2 cellular contexts compared by ENCODE assay signal in the genomic region with DNA sequence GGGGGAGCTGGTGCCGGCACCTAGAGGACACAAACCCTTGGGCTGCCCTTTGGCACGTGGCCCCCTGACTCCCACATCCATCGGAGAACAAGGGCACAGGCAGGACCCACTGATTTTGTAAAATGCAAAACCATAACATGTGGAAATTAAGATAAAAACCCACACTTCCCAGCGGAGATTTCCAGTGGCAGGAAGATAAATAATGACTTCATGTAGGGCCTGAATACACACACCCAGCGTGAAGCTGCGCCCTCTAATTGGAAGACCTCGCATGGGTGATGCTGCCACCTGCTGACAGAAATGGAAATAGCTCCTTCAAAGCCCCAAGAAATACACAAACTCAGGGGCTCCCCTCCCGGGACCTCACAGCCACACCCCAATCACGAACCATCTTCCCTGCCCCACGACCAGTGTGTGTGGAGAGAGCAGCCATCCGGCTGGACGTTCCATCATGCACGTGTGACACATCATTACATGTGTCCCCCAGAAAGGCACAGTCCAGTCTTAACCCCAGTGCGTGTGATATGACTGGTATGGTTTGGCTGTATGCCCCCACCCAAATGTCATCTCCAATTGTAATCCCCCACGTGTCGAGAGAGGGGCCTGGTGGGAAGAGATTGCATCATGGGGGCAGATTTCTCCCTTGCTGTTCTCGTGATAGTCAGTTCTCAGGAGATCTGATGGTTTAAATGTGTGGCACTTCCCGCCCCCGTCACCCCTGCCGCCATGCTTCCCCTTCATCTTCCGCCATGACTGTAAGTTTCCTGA.
A peak's percentile ranks its signal among the peaks of the same experiment; 100 is the strongest.
TF ChIP-seq lines count a peak whose summit lies in the region.

No MANE protein-coding gene starts in this region.

TF ChIP-seq in A549, 52 proteins besides CTCF, POLR2A, EP300 and RAD21:
- TF ChIP-seq SMC3 (IDR thresholded peaks at IDR 0.05) (peak; percentile 59; the same call in 2 of the 3 replicates), JUNB (IDR thresholded peaks at IDR 0.05) (no peak)
- TF ChIP-seq, protein P1, sequence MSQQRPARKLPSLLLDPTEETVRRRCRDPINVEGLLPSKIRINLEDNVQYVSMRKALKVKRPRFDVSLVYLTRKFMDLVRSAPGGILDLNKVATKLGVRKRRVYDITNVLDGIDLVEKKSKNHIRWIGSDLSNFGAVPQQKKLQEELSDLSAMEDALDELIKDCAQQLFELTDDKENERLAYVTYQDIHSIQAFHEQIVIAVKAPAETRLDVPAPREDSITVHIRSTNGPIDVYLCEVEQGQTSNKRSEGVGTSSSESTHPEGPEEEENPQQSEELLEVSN (IDR thresholded peaks at IDR 0.05; ENCODE audit: borderline replicate concordance, low read depth), result peak; percentile 29; the same call in 1 of the 2 replicates
- TF ChIP-seq, protein P2, sequence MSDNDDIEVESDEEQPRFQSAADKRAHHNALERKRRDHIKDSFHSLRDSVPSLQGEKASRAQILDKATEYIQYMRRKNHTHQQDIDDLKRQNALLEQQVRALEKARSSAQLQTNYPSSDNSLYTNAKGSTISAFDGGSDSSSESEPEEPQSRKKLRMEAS (IDR thresholded peaks at IDR 0.05), result peak; percentile 51

TF ChIP-seq in K562, 482 proteins besides CTCF, POLR2A, EP300 and RAD21 (continues in another document):
- TF ChIP-seq HDAC2 (IDR thresholded peaks at IDR 0.05), result peak; percentile 67; the same call in 1 of the 2 replicates
- TF ChIP-seq, protein P3, sequence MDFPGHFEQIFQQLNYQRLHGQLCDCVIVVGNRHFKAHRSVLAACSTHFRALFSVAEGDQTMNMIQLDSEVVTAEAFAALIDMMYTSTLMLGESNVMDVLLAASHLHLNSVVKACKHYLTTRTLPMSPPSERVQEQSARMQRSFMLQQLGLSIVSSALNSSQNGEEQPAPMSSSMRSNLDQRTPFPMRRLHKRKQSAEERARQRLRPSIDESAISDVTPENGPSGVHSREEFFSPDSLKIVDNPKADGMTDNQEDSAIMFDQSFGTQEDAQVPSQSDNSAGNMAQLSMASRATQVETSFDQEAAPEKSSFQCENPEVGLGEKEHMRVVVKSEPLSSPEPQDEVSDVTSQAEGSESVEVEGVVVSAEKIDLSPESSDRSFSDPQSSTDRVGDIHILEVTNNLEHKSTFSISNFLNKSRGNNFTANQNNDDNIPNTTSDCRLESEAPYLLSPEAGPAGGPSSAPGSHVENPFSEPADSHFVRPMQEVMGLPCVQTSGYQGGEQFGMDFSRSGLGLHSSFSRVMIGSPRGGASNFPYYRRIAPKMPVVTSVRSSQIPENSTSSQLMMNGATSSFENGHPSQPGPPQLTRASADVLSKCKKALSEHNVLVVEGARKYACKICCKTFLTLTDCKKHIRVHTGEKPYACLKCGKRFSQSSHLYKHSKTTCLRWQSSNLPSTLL (IDR thresholded peaks at IDR 0.05), result no peak
- TF ChIP-seq, protein P4, sequence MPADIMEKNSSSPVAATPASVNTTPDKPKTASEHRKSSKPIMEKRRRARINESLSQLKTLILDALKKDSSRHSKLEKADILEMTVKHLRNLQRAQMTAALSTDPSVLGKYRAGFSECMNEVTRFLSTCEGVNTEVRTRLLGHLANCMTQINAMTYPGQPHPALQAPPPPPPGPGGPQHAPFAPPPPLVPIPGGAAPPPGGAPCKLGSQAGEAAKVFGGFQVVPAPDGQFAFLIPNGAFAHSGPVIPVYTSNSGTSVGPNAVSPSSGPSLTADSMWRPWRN (IDR thresholded peaks at IDR 0.05; ENCODE audit: low read depth), result peak; percentile 65; the same call in 1 of the 2 replicates
- TF ChIP-seq, protein P5, sequence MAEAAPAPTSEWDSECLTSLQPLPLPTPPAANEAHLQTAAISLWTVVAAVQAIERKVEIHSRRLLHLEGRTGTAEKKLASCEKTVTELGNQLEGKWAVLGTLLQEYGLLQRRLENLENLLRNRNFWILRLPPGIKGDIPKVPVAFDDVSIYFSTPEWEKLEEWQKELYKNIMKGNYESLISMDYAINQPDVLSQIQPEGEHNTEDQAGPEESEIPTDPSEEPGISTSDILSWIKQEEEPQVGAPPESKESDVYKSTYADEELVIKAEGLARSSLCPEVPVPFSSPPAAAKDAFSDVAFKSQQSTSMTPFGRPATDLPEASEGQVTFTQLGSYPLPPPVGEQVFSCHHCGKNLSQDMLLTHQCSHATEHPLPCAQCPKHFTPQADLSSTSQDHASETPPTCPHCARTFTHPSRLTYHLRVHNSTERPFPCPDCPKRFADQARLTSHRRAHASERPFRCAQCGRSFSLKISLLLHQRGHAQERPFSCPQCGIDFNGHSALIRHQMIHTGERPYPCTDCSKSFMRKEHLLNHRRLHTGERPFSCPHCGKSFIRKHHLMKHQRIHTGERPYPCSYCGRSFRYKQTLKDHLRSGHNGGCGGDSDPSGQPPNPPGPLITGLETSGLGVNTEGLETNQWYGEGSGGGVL (CRISPR knock-in tag; IDR thresholded peaks at IDR 0.05), result no peak
- TF ChIP-seq, protein P6, sequence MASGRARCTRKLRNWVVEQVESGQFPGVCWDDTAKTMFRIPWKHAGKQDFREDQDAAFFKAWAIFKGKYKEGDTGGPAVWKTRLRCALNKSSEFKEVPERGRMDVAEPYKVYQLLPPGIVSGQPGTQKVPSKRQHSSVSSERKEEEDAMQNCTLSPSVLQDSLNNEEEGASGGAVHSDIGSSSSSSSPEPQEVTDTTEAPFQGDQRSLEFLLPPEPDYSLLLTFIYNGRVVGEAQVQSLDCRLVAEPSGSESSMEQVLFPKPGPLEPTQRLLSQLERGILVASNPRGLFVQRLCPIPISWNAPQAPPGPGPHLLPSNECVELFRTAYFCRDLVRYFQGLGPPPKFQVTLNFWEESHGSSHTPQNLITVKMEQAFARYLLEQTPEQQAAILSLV (tag; IDR thresholded peaks at IDR 0.05), result no peak
- TF ChIP-seq, protein P7, sequence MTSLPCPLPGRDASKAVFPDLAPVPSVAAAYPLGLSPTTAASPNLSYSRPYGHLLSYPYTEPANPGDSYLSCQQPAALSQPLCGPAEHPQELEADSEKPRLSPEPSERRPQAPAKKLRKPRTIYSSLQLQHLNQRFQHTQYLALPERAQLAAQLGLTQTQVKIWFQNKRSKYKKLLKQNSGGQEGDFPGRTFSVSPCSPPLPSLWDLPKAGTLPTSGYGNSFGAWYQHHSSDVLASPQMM (CRISPR knock-in tag; IDR thresholded peaks at IDR 0.05), result no peak
- no peak for TF ChIP-seq KDM5B (IDR thresholded peaks at IDR 0.05; ENCODE audit: insufficient replicate concordance, low read depth, low read length)
- TF ChIP-seq MAZ (CRISPR knock-in tag; conservative IDR thresholded peaks at IDR 0.05 in 1 of 2, IDR thresholded peaks at IDR 0.05 in 1 of 2), result 0 out of 4 replicates have a peak, but pooled peaks of 1 of the 2 experiments have one; percentile 13
- no peak for TF ChIP-seq SMAD4 (CRISPR knock-in tag; conservative IDR thresholded peaks at IDR 0.05)
- peak; percentile 2; the same call in 1 of the 2 replicates for TF ChIP-seq MAFK (IDR thresholded peaks at IDR 0.05; ENCODE audit: low read length)
- TF ChIP-seq, protein P8, sequence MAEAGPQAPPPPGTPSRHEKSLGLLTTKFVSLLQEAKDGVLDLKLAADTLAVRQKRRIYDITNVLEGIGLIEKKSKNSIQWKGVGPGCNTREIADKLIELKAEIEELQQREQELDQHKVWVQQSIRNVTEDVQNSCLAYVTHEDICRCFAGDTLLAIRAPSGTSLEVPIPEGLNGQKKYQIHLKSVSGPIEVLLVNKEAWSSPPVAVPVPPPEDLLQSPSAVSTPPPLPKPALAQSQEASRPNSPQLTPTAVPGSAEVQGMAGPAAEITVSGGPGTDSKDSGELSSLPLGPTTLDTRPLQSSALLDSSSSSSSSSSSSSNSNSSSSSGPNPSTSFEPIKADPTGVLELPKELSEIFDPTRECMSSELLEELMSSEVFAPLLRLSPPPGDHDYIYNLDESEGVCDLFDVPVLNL (CRISPR knock-in tag; IDR thresholded peaks at IDR 0.05; ENCODE audit: low read depth), result no peak
- TF ChIP-seq HEY1 (CRISPR knock-in tag; IDR thresholded peaks at IDR 0.05; ENCODE audit: borderline replicate concordance), result no peak
- TF ChIP-seq YY1 (IDR thresholded peaks at IDR 0.05; ENCODE audit: borderline replicate concordance in 1 of 3, control insufficient read depth in 1 of 3, extremely low read depth in 1 of 3, insufficient read depth in 3 of 3, insufficient read length in 1 of 3, insufficient replicate concordance in 2 of 3, low read depth in 1 of 3, low read length in 2 of 3), result no peak
- no peak for TF ChIP-seq ZNF324 (CRISPR knock-in tag; IDR thresholded peaks at IDR 0.05)
- no peak for TF ChIP-seq TCFL5 (CRISPR knock-in tag; conservative IDR thresholded peaks at IDR 0.05)
- no peak for TF ChIP-seq BRD4 (IDR thresholded peaks at IDR 0.05)
- TF ChIP-seq PCBP2 (IDR thresholded peaks at IDR 0.05; ENCODE audit: low read depth, low read length, poor library complexity, severe bottlenecking), result no peak
- TF ChIP-seq RFX5 (IDR thresholded peaks at IDR 0.05; ENCODE audit: low read depth, low read length), result no peak
- TF ChIP-seq ZC3H11A (IDR thresholded peaks at IDR 0.05; ENCODE audit: low read depth, low read length), result no peak
- TF ChIP-seq ESRRB (CRISPR knock-in tag; IDR thresholded peaks at IDR 0.05; ENCODE audit: borderline replicate concordance), result no peak
- TF ChIP-seq, protein P9, sequence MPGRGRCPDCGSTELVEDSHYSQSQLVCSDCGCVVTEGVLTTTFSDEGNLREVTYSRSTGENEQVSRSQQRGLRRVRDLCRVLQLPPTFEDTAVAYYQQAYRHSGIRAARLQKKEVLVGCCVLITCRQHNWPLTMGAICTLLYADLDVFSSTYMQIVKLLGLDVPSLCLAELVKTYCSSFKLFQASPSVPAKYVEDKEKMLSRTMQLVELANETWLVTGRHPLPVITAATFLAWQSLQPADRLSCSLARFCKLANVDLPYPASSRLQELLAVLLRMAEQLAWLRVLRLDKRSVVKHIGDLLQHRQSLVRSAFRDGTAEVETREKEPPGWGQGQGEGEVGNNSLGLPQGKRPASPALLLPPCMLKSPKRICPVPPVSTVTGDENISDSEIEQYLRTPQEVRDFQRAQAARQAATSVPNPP (IDR thresholded peaks at IDR 0.05; ENCODE audit: borderline replicate concordance, insufficient read depth, insufficient read length), result no peak
- no peak for TF ChIP-seq JUNB (CRISPR knock-in tag; conservative IDR thresholded peaks at IDR 0.05)
- peak; percentile 50; the same call in 1 of the 2 replicates for TF ChIP-seq ZNF143 (CRISPR knock-in tag; IDR thresholded peaks at IDR 0.05)
- no peak for TF ChIP-seq CREB1 (IDR thresholded peaks at IDR 0.05)
- TF ChIP-seq CREB1 (CRISPR knock-in tag; IDR thresholded peaks at IDR 0.05), result no peak
- no peak for TF ChIP-seq ZNF785 (CRISPR knock-in tag; IDR thresholded peaks at IDR 0.05)
- TF ChIP-seq ZNF780A (CRISPR knock-in tag; IDR thresholded peaks at IDR 0.05), result no peak
- TF ChIP-seq ATF7 (IDR thresholded peaks at IDR 0.05), result peak; percentile 51; the same call in 1 of the 2 replicates
- TF ChIP-seq CREM (IDR thresholded peaks at IDR 0.05; ENCODE audit: low read depth), result peak; percentile 44; the same call in 1 of the 2 replicates
- no peak for TF ChIP-seq RBFOX2 (IDR thresholded peaks at IDR 0.05; ENCODE audit: low read depth, low read length)
- TF ChIP-seq SETDB1 (IDR thresholded peaks at IDR 0.05; ENCODE audit: low read length), result no peak
- TF ChIP-seq, protein P10, sequence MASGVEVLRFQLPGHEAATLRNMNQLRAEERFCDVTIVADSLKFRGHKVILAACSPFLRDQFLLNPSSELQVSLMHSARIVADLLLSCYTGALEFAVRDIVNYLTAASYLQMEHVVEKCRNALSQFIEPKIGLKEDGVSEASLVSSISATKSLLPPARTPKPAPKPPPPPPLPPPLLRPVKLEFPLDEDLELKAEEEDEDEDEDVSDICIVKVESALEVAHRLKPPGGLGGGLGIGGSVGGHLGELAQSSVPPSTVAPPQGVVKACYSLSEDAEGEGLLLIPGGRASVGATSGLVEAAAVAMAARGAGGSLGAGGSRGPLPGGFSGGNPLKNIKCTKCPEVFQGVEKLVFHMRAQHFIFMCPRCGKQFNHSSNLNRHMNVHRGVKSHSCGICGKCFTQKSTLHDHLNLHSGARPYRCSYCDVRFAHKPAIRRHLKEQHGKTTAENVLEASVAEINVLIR (CRISPR knock-in tag; IDR thresholded peaks at IDR 0.05), result no peak
- TF ChIP-seq ZSCAN32 (CRISPR knock-in tag; IDR thresholded peaks at IDR 0.05), result no peak
- no peak for TF ChIP-seq GTF2E2 (tag; IDR thresholded peaks at IDR 0.05)
- no peak for TF ChIP-seq ELF2 (CRISPR knock-in tag; IDR thresholded peaks at IDR 0.05)
- TF ChIP-seq, protein P11, sequence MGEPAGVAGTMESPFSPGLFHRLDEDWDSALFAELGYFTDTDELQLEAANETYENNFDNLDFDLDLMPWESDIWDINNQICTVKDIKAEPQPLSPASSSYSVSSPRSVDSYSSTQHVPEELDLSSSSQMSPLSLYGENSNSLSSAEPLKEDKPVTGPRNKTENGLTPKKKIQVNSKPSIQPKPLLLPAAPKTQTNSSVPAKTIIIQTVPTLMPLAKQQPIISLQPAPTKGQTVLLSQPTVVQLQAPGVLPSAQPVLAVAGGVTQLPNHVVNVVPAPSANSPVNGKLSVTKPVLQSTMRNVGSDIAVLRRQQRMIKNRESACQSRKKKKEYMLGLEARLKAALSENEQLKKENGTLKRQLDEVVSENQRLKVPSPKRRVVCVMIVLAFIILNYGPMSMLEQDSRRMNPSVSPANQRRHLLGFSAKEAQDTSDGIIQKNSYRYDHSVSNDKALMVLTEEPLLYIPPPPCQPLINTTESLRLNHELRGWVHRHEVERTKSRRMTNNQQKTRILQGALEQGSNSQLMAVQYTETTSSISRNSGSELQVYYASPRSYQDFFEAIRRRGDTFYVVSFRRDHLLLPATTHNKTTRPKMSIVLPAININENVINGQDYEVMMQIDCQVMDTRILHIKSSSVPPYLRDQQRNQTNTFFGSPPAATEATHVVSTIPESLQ (CRISPR knock-in tag; IDR thresholded peaks at IDR 0.05), result no peak
- no peak for TF ChIP-seq SMARCA4 (IDR thresholded peaks at IDR 0.05)
- TF ChIP-seq CBX2 (IDR thresholded peaks at IDR 0.05; ENCODE audit: insufficient read depth, low read length, poor library complexity, severe bottlenecking), result no peak
- TF ChIP-seq FOSL1 (tag; conservative IDR thresholded peaks at IDR 0.05), result no peak
- no peak for TF ChIP-seq ZNF263 (CRISPR knock-in tag; IDR thresholded peaks at IDR 0.05; ENCODE audit: borderline replicate concordance)
- no peak for TF ChIP-seq ZFPM2 (CRISPR knock-in tag; IDR thresholded peaks at IDR 0.05)
- no peak for TF ChIP-seq ZNF699 (CRISPR knock-in tag; IDR thresholded peaks at IDR 0.05; ENCODE audit: insufficient replicate concordance)
- TF ChIP-seq, protein P2 (CRISPR knock-in tag; IDR thresholded peaks at IDR 0.05), result peak; percentile 66
- no peak for TF ChIP-seq GTF2A2 (tag; IDR thresholded peaks at IDR 0.05)
- no peak for TF ChIP-seq KLF6 (CRISPR knock-in tag; IDR thresholded peaks at IDR 0.05; ENCODE audit: borderline replicate concordance)
- no peak for TF ChIP-seq NCOA2 (IDR thresholded peaks at IDR 0.05; ENCODE audit: partially characterized antibody in 2 of 2)
- no peak for TF ChIP-seq ZNF584 (CRISPR knock-in tag; IDR thresholded peaks at IDR 0.05; ENCODE audit: low read depth)
- TF ChIP-seq SREBF2 (CRISPR knock-in tag; IDR thresholded peaks at IDR 0.05), result no peak
- no peak for TF ChIP-seq POLR2B (IDR thresholded peaks at IDR 0.05; ENCODE audit: low read depth, partially characterized antibody)
- no peak for TF ChIP-seq ZNF134 (CRISPR knock-in tag; conservative IDR thresholded peaks at IDR 0.05)
- peak; percentile 40; the same call in 1 of the 2 replicates for TF ChIP-seq KLF13 (tag; IDR thresholded peaks at IDR 0.05; ENCODE audit: borderline replicate concordance, low read depth)
- TF ChIP-seq MEIS2 (IDR thresholded peaks at IDR 0.05; ENCODE audit: partially characterized antibody), result peak; percentile 92
